In the genomic region with DNA sequence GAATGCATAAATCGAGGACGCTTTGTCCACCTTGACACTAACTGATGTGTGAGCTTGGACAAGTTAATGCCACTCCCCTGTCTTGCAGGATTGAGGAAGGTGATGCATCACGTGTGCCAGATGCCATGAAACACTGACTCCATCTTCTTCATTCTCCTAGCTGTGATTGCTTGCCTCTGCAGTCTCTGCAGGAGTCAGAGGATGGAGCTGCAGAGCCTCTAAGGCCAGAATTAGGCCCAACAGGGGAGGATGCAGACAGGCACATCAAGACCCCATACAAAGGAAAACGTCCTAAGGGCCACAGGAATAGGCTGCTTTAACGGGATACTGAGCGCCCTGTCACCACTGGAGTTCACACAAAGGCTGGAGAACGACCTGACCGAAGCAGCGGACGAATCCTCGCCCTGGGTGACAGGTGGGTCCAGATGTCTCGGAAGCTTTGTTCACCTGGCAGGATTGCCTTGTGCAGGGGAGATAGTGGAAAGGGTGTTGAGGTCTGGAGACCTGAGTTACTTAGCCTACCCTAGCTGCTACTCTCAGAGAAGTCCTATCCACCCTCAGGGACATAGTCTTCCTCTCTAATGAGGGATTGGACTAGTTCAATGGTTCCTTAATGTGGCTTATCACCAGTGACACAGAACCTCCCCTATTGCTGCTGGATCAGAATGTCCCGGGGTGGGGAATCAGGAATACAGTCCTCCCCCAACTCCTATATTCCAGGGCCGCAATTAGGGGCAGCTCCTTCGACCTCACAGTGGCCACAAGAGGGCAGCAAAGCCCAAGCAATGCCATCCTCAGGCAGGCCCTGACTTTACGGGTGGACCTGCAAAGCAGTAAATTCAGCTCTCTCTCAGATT, we compare ENCODE assay signal across 8 cellular contexts. TPM values are rescaled to one million over a fixed set of nuclear protein-coding genes. Genes with fewer than 3 reads are reported as not detected.
DNase-seq lines count a peak whose midpoint lies in the region; ATAC-seq and TF ChIP-seq lines count a peak whose summit lies in the region.

No MANE protein-coding gene starts in this region.

- peaks cover 7% of the 10 kb centered on the region for H3K4me1 ChIP-seq in CD4-positive, CD25-positive, alpha-beta regulatory T cell (ENCODE audit: control insufficient read depth, insufficient read depth, low read length, poor library complexity, severe bottlenecking)
- H3K4me1 ChIP-seq in osteoblast (ENCODE audit: insufficient read depth, low read length) (peaks cover 7% of the 10 kb centered on the region), tibial artery (peaks cover 0 to 8% (median 7%) of the 10 kb centered on the region in 4 donors)

- TF ChIP-seq CTCF in osteoblast (IDR thresholded peaks at IDR 0.05; ENCODE audit: extremely low read depth, low read depth, low read length) (peak; percentile 88), tibial artery (IDR thresholded peaks at IDR 0.05) (peak; percentile 78 to 79)

- H3K27me3 Mint-ChIP-seq in CD4-positive, CD25-positive, alpha-beta regulatory T cell: peaks cover 19% of the 10 kb centered on the region
- peaks cover 20% of the 10 kb centered on the region for H3K27me3 Mint-ChIP-seq in activated T-helper 1 cell treated with anti-CD3 and anti-CD28 coated beads, Interleukin-12 subunit alpha, Interleukin-12 subunit beta, Interleukin-2, Interleukin-4 antibody, amounts not matched to agents 30 ng/mL and 10 ng/mL and 1 ng/mL, durations not matched to agents 14 hours and 24 hours and 36 hours (ENCODE audit: insufficient read depth)

- peak; percentile 64 to 72 for ATAC-seq in CD4-positive, CD25-positive, alpha-beta regulatory T cell (ENCODE audit: low read depth in 2 of 2)
- ATAC-seq in GM19467 (IDR thresholded peaks at IDR 0.05; ENCODE audit: unreplicated experiment): peak; percentile 82

- no peak overlapping the region for H3K4me2 ChIP-seq in osteoblast (ENCODE audit: insufficient read depth, low read length)

- H3K36me3 ChIP-seq in CD4-positive, CD25-positive, alpha-beta regulatory T cell (ENCODE audit: control insufficient read depth, insufficient read depth, low read length): no peaks in the 10 kb centered on the region
- H3K36me3 ChIP-seq in osteoblast (ENCODE audit: insufficient read depth, low read length): no peaks in the 10 kb centered on the region
- no peaks in the 10 kb centered on the region for H3K36me3 ChIP-seq in tibial artery

- no peaks in the 10 kb centered on the region for H3K9me3 ChIP-seq in CD4-positive, CD25-positive, alpha-beta regulatory T cell (ENCODE audit: control insufficient read depth in 2 of 2, low read length in 2 of 2)
- H3K9me3 ChIP-seq in osteoblast (ENCODE audit: low read depth, low read length) (no peaks in the 10 kb centered on the region), tibial artery (no peaks in the 10 kb centered on the region)

- peak overlapping the region in 1 of 3 donors; percentile 64 for H3K27ac Mint-ChIP-seq in CD4-positive, CD25-positive, alpha-beta regulatory T cell
- no peak overlapping the region for H3K27ac Mint-ChIP-seq in activated T-helper 1 cell treated with anti-CD3 and anti-CD28 coated beads, Interleukin-12 subunit alpha, Interleukin-12 subunit beta, Interleukin-2, Interleukin-4 antibody, amounts not matched to agents 30 ng/mL and 10 ng/mL and 1 ng/mL, durations not matched to agents 14 hours and 24 hours and 36 hours

- no peak overlapping the region for H2AFZ ChIP-seq in osteoblast (ENCODE audit: low read length)

- intact Hi-C loops in activated T-helper 1 cell treated with anti-CD3 and anti-CD28 coated beads, Interleukin-12 subunit alpha, Interleukin-12 subunit beta, Interleukin-2, Interleukin-4 antibody, amounts not matched to agents 30 ng/mL and 10 ng/mL and 1 ng/mL, durations not matched to agents 14 hours and 24 hours and 36 hours (cut with micrococcal nuclease): loop anchor here (1.0 kb wide), 4 partner anchors 177 to 544 kb away; no protein-coding TSS in a partner anchor
- intact Hi-C loops in tibial artery (cut with DNase I; ENCODE audit: low total_unique reads): no loop called here

- H3K9me3 Mint-ChIP-seq in CD4-positive, CD25-positive, alpha-beta regulatory T cell: peaks cover 0 to 1% (median 0%) of the 10 kb centered on the region in 7 donors
- H3K9me3 Mint-ChIP-seq in activated T-helper 1 cell treated with anti-CD3 and anti-CD28 coated beads, Interleukin-12 subunit alpha, Interleukin-12 subunit beta, Interleukin-2, Interleukin-4 antibody, amounts not matched to agents 30 ng/mL and 10 ng/mL and 1 ng/mL, durations not matched to agents 14 hours and 24 hours and 36 hours: no peaks in the 10 kb centered on the region

- no peak overlapping the region for H3K27ac ChIP-seq in CD4-positive, CD25-positive, alpha-beta regulatory T cell (ENCODE audit: insufficient read depth, low read length, poor library complexity, severe bottlenecking)
- H3K27ac ChIP-seq in osteoblast (ENCODE audit: low read depth, low read length) (no peak overlapping the region), tibial artery (no peak overlapping the region)

- H3K79me2 ChIP-seq in osteoblast (ENCODE audit: insufficient read depth, low read length): no peaks in the 10 kb centered on the region

- no peaks in the 10 kb centered on the region for H4K20me1 ChIP-seq in osteoblast (ENCODE audit: insufficient read depth, low read length)

- H3K4me3 ChIP-seq in CD4-positive, CD25-positive, alpha-beta regulatory T cell (ENCODE audit: low read depth, low read length): no peak overlapping the region
- H3K4me3 ChIP-seq in osteoblast (ENCODE audit: insufficient read depth, low read length): no peak overlapping the region
- no peak overlapping the region for H3K4me3 ChIP-seq in tibial artery

- DNase-seq in CD4-positive, CD25-positive, alpha-beta regulatory T cell: peak; percentile 50 to 65 (median 65)
- peak; percentile 4 for DNase-seq in KG1 (lab: John Stamatoyannopoulos, UW)
- DNase-seq in RPMI8226: peak; percentile 63
- peak; percentile 43 for DNase-seq in activated T-helper 1 cell treated with anti-CD3 and anti-CD28 coated beads, Interleukin-12 subunit alpha, Interleukin-12 subunit beta, Interleukin-2, Interleukin-4 antibody, amounts not matched to agents 30 ng/mL and 10 ng/mL and 1 ng/mL, durations not matched to agents 14 hours and 24 hours and 36 hours (ENCODE audit: low spot score)
- DNase-seq in fibroblast of the conjunctiva (ENCODE audit: low read depth): peak; percentile 53
- peak; percentile 86 for DNase-seq in osteoblast (ENCODE audit: insufficient read length, low spot score, missing footprints)
- DNase-seq in tibial artery: peak; percentile 72 to 88

- H3K36me3 Mint-ChIP-seq in CD4-positive, CD25-positive, alpha-beta regulatory T cell: no peaks in the 10 kb centered on the region
- no peaks in the 10 kb centered on the region for H3K36me3 Mint-ChIP-seq in activated T-helper 1 cell treated with anti-CD3 and anti-CD28 coated beads, Interleukin-12 subunit alpha, Interleukin-12 subunit beta, Interleukin-2, Interleukin-4 antibody, amounts not matched to agents 30 ng/mL and 10 ng/mL and 1 ng/mL, durations not matched to agents 14 hours and 24 hours and 36 hours (ENCODE audit: low read depth)

- no peak overlapping the region for H3K4me3 Mint-ChIP-seq in CD4-positive, CD25-positive, alpha-beta regulatory T cell
- no peak overlapping the region for H3K4me3 Mint-ChIP-seq in activated T-helper 1 cell treated with anti-CD3 and anti-CD28 coated beads, Interleukin-12 subunit alpha, Interleukin-12 subunit beta, Interleukin-2, Interleukin-4 antibody, amounts not matched to agents 30 ng/mL and 10 ng/mL and 1 ng/mL, durations not matched to agents 14 hours and 24 hours and 36 hours

- peaks cover 0 to 13% (median 3%) of the 10 kb centered on the region in 4 donors for H3K4me1 Mint-ChIP-seq in CD4-positive, CD25-positive, alpha-beta regulatory T cell
- H3K4me1 Mint-ChIP-seq in activated T-helper 1 cell treated with anti-CD3 and anti-CD28 coated beads, Interleukin-12 subunit alpha, Interleukin-12 subunit beta, Interleukin-2, Interleukin-4 antibody, amounts not matched to agents 30 ng/mL and 10 ng/mL and 1 ng/mL, durations not matched to agents 14 hours and 24 hours and 36 hours (ENCODE audit: low read depth): peaks cover 14% of the 10 kb centered on the region

- H3K27me3 ChIP-seq in CD4-positive, CD25-positive, alpha-beta regulatory T cell (ENCODE audit: control insufficient read depth, insufficient read depth, low read length): peaks cover 1% of the 10 kb centered on the region
- H3K27me3 ChIP-seq in osteoblast (ENCODE audit: insufficient read depth, low read length) (no peaks in the 10 kb centered on the region), tibial artery (no peaks in the 10 kb centered on the region)

RNA-seq across cellular contexts. Expression of a gene that starts 32.4 kb away (rescaled TPM):
- not detected for total RNA-seq in CD4-positive, CD25-positive, alpha-beta regulatory T cell
- not detected for polyA plus RNA-seq in CD4-positive, CD25-positive, alpha-beta regulatory T cell
- total RNA-seq in activated T-helper 1 cell treated with anti-CD3 and anti-CD28 coated beads, Interleukin-12 subunit alpha, Interleukin-12 subunit beta, Interleukin-2, Interleukin-4 antibody, amounts not matched to agents 30 ng/mL and 10 ng/mL and 1 ng/mL, durations not matched to agents 14 hours and 24 hours and 36 hours: not detected in 2 replicates
- not detected in 2 replicates for total RNA-seq in osteoblast

Comparison
In these comparisons a context has a peak if more than half of its experiments do, and no peak if none do; other contexts are left out.
1. DNase-seq: peak in every context shown above with its lines; median percentile 86 in osteoblast; 80 in tibial artery; 65 in CD4-positive, CD25-positive, alpha-beta regulatory T cell; 63 in RPMI8226; 53 in fibroblast of the conjunctiva; 43 in activated T-helper 1 cell treated with anti-CD3 and anti-CD28 coated beads, Interleukin-12 subunit alpha, Interleukin-12 subunit beta, Interleukin-2, Interleukin-4 antibody, amounts not matched to agents 30 ng/mL and 10 ng/mL and 1 ng/mL, durations not matched to agents 14 hours and 24 hours and 36 hours; 4 in KG1.